Comparison of ENCODE assay signal across 8 cellular contexts in the genomic region with DNA sequence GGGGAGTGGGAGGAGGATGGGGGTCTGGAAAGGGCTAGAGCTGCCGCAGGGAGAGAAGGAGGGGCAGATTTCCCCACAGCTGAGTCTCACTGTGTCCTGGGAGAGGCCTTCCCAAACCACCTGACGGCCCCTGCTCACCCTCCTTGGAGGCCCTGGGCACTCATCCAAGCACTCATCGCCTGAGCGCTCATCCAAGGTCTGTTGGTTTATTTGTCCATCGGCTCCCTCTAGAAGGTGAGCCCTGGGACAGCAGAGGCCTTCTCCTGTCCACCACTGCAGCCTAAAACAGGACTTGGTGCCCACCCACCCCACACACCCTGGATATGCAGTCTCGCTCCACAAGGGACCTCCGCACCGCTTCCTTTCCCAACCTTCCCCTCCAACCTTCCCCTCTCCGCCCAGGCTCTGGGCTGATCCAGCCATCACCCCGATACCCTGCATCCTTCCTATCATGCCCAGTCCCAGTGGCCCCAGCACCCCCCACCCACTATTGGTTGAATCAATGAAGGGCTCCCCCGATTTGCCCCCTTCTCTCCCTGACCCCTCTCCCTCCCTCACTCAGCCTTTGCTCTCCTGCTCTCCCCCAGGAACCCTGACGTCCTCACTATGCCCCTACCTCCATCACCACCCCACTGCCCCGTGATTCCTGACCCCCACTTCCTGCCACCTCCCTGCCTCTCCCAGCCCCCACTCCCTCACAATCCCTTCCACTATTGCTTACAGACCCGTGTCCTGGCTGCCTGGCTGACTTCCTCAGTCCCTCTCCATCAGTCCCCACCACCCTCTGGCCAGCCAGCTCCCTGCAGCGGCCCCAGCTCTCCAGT. TPM values are rescaled to one million over a fixed set of nuclear protein-coding genes. Genes with fewer than 3 reads are reported as not detected.
A peak's percentile ranks its signal among the peaks of the same experiment; 100 is the strongest.
DNase-seq lines count a peak whose midpoint lies in the region; ATAC-seq and TF ChIP-seq lines count a peak whose summit lies in the region.

No MANE protein-coding gene starts in this region.

- H3K36me3 ChIP-seq in OCI-LY1 (ENCODE audit: insufficient read depth, low read length) = peaks cover 17% of the 10 kb centered on the region; the same call in 1 of the 2 replicates

- H3K4me3 ChIP-seq in OCI-LY1 (ENCODE audit: low read depth, low read length, poor library complexity, severe bottlenecking) = peak overlapping the region; percentile 70
- peak overlapping the region; percentile 77 for H3K4me3 ChIP-seq in choroid plexus epithelial cell (ENCODE audit: low read depth, low read length)

- no peaks in the 10 kb centered on the region for H3K9me3 Mint-ChIP-seq in activated CD8-positive, alpha-beta memory T cell treated with anti-CD3 and anti-CD28 coated beads, Interleukin-2, amount 10 ng/mL, durations not matched to agents 7 days and 5 days (ENCODE audit: low read depth)

- no peak overlapping the region for H3K27ac ChIP-seq in OCI-LY1 (ENCODE audit: low read depth, low read length, poor library complexity, severe bottlenecking)

- H3K4me3 Mint-ChIP-seq in activated CD8-positive, alpha-beta memory T cell treated with anti-CD3 and anti-CD28 coated beads, Interleukin-2, amount 10 ng/mL, durations not matched to agents 7 days and 5 days = peak overlapping the region; percentile 86

- TF ChIP-seq CTCF in OCI-LY1 (IDR thresholded peaks at IDR 0.05; ENCODE audit: low read length) = no peak
- peak; percentile 22 for TF ChIP-seq CTCF in choroid plexus epithelial cell (conservative IDR thresholded peaks at IDR 0.05; ENCODE audit: low read depth, low read length)

- no peaks in the 10 kb centered on the region for H3K9me3 ChIP-seq in OCI-LY1 (ENCODE audit: low read length)

- peaks cover 24% of the 10 kb centered on the region for H3K4me1 ChIP-seq in OCI-LY1 (ENCODE audit: insufficient read depth, low read length, severe bottlenecking)

- no peaks in the 10 kb centered on the region for H3K27me3 ChIP-seq in OCI-LY1 (ENCODE audit: insufficient read depth, low read length)

- peak overlapping the region; percentile 83 for H3K27ac Mint-ChIP-seq in activated CD8-positive, alpha-beta memory T cell treated with anti-CD3 and anti-CD28 coated beads, Interleukin-2, amount 10 ng/mL, durations not matched to agents 7 days and 5 days

- H4K20me1 ChIP-seq in OCI-LY1 (ENCODE audit: insufficient read depth, low read length) = no peaks in the 10 kb centered on the region

- ATAC-seq in activated CD8-positive, alpha-beta memory T cell treated with anti-CD3 and anti-CD28 coated beads, Interleukin-2, amount 10 ng/mL, durations not matched to agents 7 days and 5 days = no peak
- ATAC-seq in HG02763 (IDR thresholded peaks at IDR 0.05; ENCODE audit: unreplicated experiment) = no peak

- no peaks in the 10 kb centered on the region for H3F3A ChIP-seq in OCI-LY1 (ENCODE audit: insufficient read depth, low read length)

- no peaks in the 10 kb centered on the region for H3K36me3 Mint-ChIP-seq in activated CD8-positive, alpha-beta memory T cell treated with anti-CD3 and anti-CD28 coated beads, Interleukin-2, amount 10 ng/mL, durations not matched to agents 7 days and 5 days

- CTCF ChIA-PET in activated CD8-positive, alpha-beta memory T cell treated with anti-CD3 and anti-CD28 coated beads, Interleukin-2, amount 10 ng/mL, durations not matched to agents 7 days and 5 days (lab: Charles Lee) = interaction anchor here (1.0 kb wide), 1 partner anchor 178 kb away, joined by 3 read pairs; no protein-coding TSS in a partner anchor

- H3K9ac ChIP-seq in OCI-LY1 (ENCODE audit: low read length) = peak overlapping the region; percentile 67; the same call in 1 of the 2 replicates

- no peaks in the 10 kb centered on the region for H3K9me2 ChIP-seq in OCI-LY1 (ENCODE audit: low read depth, low read length)

- H2AFZ ChIP-seq in OCI-LY1 (ENCODE audit: low read length) = no peak overlapping the region

- no peaks in the 10 kb centered on the region for H3K27me3 Mint-ChIP-seq in activated CD8-positive, alpha-beta memory T cell treated with anti-CD3 and anti-CD28 coated beads, Interleukin-2, amount 10 ng/mL, durations not matched to agents 7 days and 5 days

- H3K4me1 Mint-ChIP-seq in activated CD8-positive, alpha-beta memory T cell treated with anti-CD3 and anti-CD28 coated beads, Interleukin-2, amount 10 ng/mL, durations not matched to agents 7 days and 5 days = peaks cover 13% of the 10 kb centered on the region

- DNase-seq in activated CD8-positive, alpha-beta memory T cell treated with anti-CD3 and anti-CD28 coated beads, Interleukin-2, amount 10 ng/mL, durations not matched to agents 7 days and 5 days = no peak
- DNase-seq in activated CD8-positive, alpha-beta memory T cell treated with anti-CD3 and anti-CD28 coated beads, Interleukin-2, amount 50 U/mL, for 48 hours = no peak
- DNase-seq in choroid plexus epithelial cell (ENCODE audit: low read depth) (peak; percentile 86), medulla oblongata (ENCODE audit: extremely low spot score) (peak; percentile 86), ureter (ENCODE audit: low spot score) (peak; percentile 86), NCI-H1694 (lab: John Stamatoyannopoulos, UW) (no peak)

- H3K4me2 ChIP-seq in OCI-LY1 (ENCODE audit: low read length) = peak overlapping the region; percentile 86

- H3K79me2 ChIP-seq in OCI-LY1 (ENCODE audit: insufficient read depth, low read length) = no peaks in the 10 kb centered on the region

RNA-seq across cellular contexts. Expression of gene UBXN6, which starts 1.6 kb away (rescaled TPM):
- total RNA-seq in activated CD8-positive, alpha-beta memory T cell treated with anti-CD3 and anti-CD28 coated beads, Interleukin-2, amount 10 ng/mL, durations not matched to agents 7 days and 5 days = 10 to 100 TPM; 41.0 to 45.8 TPM
- 107 TPM for total RNA-seq in ureter

RNA-seq across cellular contexts. Expression of gene HDGFL2, which starts 16.1 kb away (rescaled TPM):
- total RNA-seq in activated CD8-positive, alpha-beta memory T cell treated with anti-CD3 and anti-CD28 coated beads, Interleukin-2, amount 10 ng/mL, durations not matched to agents 7 days and 5 days = 10 to 100 TPM; 57.8 to 60.2 TPM
- 45.9 TPM for total RNA-seq in ureter

RNA-seq across cellular contexts. Expression of gene CHAF1A, which starts 53.5 kb away (rescaled TPM):
- 100 to 1,000 TPM; 118 to 126 TPM for total RNA-seq in activated CD8-positive, alpha-beta memory T cell treated with anti-CD3 and anti-CD28 coated beads, Interleukin-2, amount 10 ng/mL, durations not matched to agents 7 days and 5 days
- total RNA-seq in ureter = 23.0 TPM

RNA-seq across cellular contexts. Expression of gene SH3GL1, which starts 55.6 kb away (rescaled TPM):
- 10 to 100 TPM; 43.3 to 57.7 TPM for total RNA-seq in activated CD8-positive, alpha-beta memory T cell treated with anti-CD3 and anti-CD28 coated beads, Interleukin-2, amount 10 ng/mL, durations not matched to agents 7 days and 5 days
- total RNA-seq in ureter = 78.5 TPM

Comparison
In these comparisons a context has a peak if more than half of its experiments do, and no peak if none do; other contexts are left out.
1. DNase-seq: peak in choroid plexus epithelial cell (single experiment), medulla oblongata (single experiment) and ureter (single experiment); none in activated CD8-positive, alpha-beta memory T cell treated with anti-CD3 and anti-CD28 coated beads, Interleukin-2, amount 10 ng/mL, durations not matched to agents 7 days and 5 days (single experiment), activated CD8-positive, alpha-beta memory T cell treated with anti-CD3 and anti-CD28 coated beads, Interleukin-2, amount 50 U/mL, for 48 hours (single experiment) and NCI-H1694 (single experiment).